Comparison of ENCODE assay signal across 9 cellular contexts in genomic region chr9:124859803-124860581, GRCh38. TPM values are rescaled to one million over a fixed set of nuclear protein-coding genes. Genes with fewer than 3 reads are reported as not detected.
DNase-seq lines count a peak whose midpoint lies in the region; ATAC-seq and TF ChIP-seq lines count a peak whose summit lies in the region.
"Had no signal": no experiment of that assay in that cellular context is flagged by ENCODE, and none has a peak within 500 bp of the region (broad histone marks: within the 10 kb centered on the region; RNA-seq: fewer than 3 reads in every experiment).

No MANE protein-coding gene starts in this region.

- H3K4me3 ChIP-seq in WERI-Rb-1 (ENCODE audit: low read depth, low read length) (no peak overlapping the region; the same call in 1 of the 2 replicates), foreskin fibroblast (ENCODE audit: low read depth in 1 of 2, low read length in 2 of 2) (peak overlapping the region; percentile 78 to 96)

- intact Hi-C loops in activated CD4-positive, alpha-beta T cell treated with anti-CD3 and anti-CD28 coated beads for 36 hours (cut with DNase I, micrococcal nuclease) = loop anchor here in 1 of 2 experiments (5.0 to 10.0 kb wide), 3 partner anchors 845 to 1947 kb away; partner anchors contain the start of genes MAPKAP1 and ZBTB43

- H3K36me3 Mint-ChIP-seq in activated CD4-positive, alpha-beta T cell treated with anti-CD3 and anti-CD28 coated beads for 36 hours (ENCODE audit: low read depth) = peaks cover 47% of the 10 kb centered on the region
- H3K36me3 Mint-ChIP-seq in stimulated activated effector memory CD8-positive, alpha-beta T cell treated with anti-CD3 and anti-CD28 coated beads, Interleukin-12 subunit alpha, Interleukin-12 subunit beta, amount 100 ng/mL, for 72 hours = peaks cover 60% of the 10 kb centered on the region

- H3K4me3 Mint-ChIP-seq in activated CD4-positive, alpha-beta T cell treated with anti-CD3 and anti-CD28 coated beads for 36 hours = peak overlapping the region; percentile 95
- peak overlapping the region; percentile 85 for H3K4me3 Mint-ChIP-seq in stimulated activated effector memory CD8-positive, alpha-beta T cell treated with anti-CD3 and anti-CD28 coated beads, Interleukin-12 subunit alpha, Interleukin-12 subunit beta, amount 100 ng/mL, for 72 hours

- H3K27ac ChIP-seq in WERI-Rb-1 = peak overlapping the region; percentile 12; the same call in 1 of the 2 replicates

- POLR2A ChIA-PET in activated CD4-positive, alpha-beta T cell treated with anti-CD3 and anti-CD28 coated beads for 36 hours (lab: Charles Lee) = interaction anchor here (0.5 to 2.7 kb wide), 4 partner anchors 10 to 369 kb away, joined by 3 to 33 read pairs (median 4); partner anchors contain the start of gene NR6A1

- peak overlapping the region; percentile 95 for H3K27ac Mint-ChIP-seq in activated CD4-positive, alpha-beta T cell treated with anti-CD3 and anti-CD28 coated beads for 36 hours
- H3K27ac Mint-ChIP-seq in stimulated activated effector memory CD8-positive, alpha-beta T cell treated with anti-CD3 and anti-CD28 coated beads, Interleukin-12 subunit alpha, Interleukin-12 subunit beta, amount 100 ng/mL, for 72 hours = peak overlapping the region; percentile 94

- peaks cover 46% of the 10 kb centered on the region for H3K4me1 Mint-ChIP-seq in activated CD4-positive, alpha-beta T cell treated with anti-CD3 and anti-CD28 coated beads for 36 hours
- peaks cover 46% of the 10 kb centered on the region for H3K4me1 Mint-ChIP-seq in stimulated activated effector memory CD8-positive, alpha-beta T cell treated with anti-CD3 and anti-CD28 coated beads, Interleukin-12 subunit alpha, Interleukin-12 subunit beta, amount 100 ng/mL, for 72 hours

- no peaks in the 10 kb centered on the region for H3K27me3 ChIP-seq in WERI-Rb-1 (ENCODE audit: insufficient read depth, low read depth, severe bottlenecking)

- ATAC-seq in activated CD4-positive, alpha-beta T cell treated with anti-CD3 and anti-CD28 coated beads for 36 hours = no peak
- ATAC-seq in stimulated activated effector memory CD8-positive, alpha-beta T cell treated with anti-CD3 and anti-CD28 coated beads, Interleukin-12 subunit alpha, Interleukin-12 subunit beta, amount 100 ng/mL, for 72 hours = no peak
- ATAC-seq in HG02981 (IDR thresholded peaks at IDR 0.05; ENCODE audit: unreplicated experiment) (no peak), HG03521 (IDR thresholded peaks at IDR 0.05; ENCODE audit: unreplicated experiment) (no peak)

- DNase-seq in activated CD4-positive, alpha-beta T cell treated with anti-CD3 and anti-CD28 coated beads for 36 hours = no peak
- DNase-seq in activated CD4-positive, alpha-beta T cell treated with anti-CD3 and anti-CD28 coated beads, Interleukin-2, amount 50 U/mL, for 48 hours = no peak
- DNase-seq in WERI-Rb-1 (no peak), foreskin fibroblast (no peak), NCI-H526 (lab: John Stamatoyannopoulos, UW) (no peak)
- DNase-seq in stimulated activated effector memory CD8-positive, alpha-beta T cell treated with anti-CD3 and anti-CD28 coated beads, Interleukin-12 subunit alpha, Interleukin-12 subunit beta, amount 100 ng/mL, for 72 hours (ENCODE audit: low spot score in 2 of 2) = no peak

- H3K27me3 Mint-ChIP-seq in activated CD4-positive, alpha-beta T cell treated with anti-CD3 and anti-CD28 coated beads for 36 hours = no peaks in the 10 kb centered on the region

- H3K9me3 ChIP-seq in WERI-Rb-1 (ENCODE audit: severe bottlenecking) = no peaks in the 10 kb centered on the region

- TF ChIP-seq CTCF in WERI-Rb-1 (IDR thresholded peaks at IDR 0.05; ENCODE audit: low read depth, low read length) (no peak), foreskin fibroblast (IDR thresholded peaks at IDR 0.05; ENCODE audit: low read depth, low read length) (no peak)

- CTCF ChIA-PET in activated CD4-positive, alpha-beta T cell treated with anti-CD3 and anti-CD28 coated beads for 36 hours (lab: Charles Lee) = interaction anchor here (1.6 kb wide), 1 partner anchor 86 kb away, joined by 6 read pairs; no protein-coding TSS in a partner anchor

- H3K36me3 ChIP-seq in WERI-Rb-1 = peaks cover 65% of the 10 kb centered on the region

- no peaks in the 10 kb centered on the region for H3K9me3 Mint-ChIP-seq in activated CD4-positive, alpha-beta T cell treated with anti-CD3 and anti-CD28 coated beads for 36 hours (ENCODE audit: low read depth)
- H3K9me3 Mint-ChIP-seq in stimulated activated effector memory CD8-positive, alpha-beta T cell treated with anti-CD3 and anti-CD28 coated beads, Interleukin-12 subunit alpha, Interleukin-12 subunit beta, amount 100 ng/mL, for 72 hours = no peaks in the 10 kb centered on the region

RNA-seq across cellular contexts. Expression of gene RPL35, which starts 1.8 kb away (rescaled TPM):
- 1,000 to 10,000 TPM; 2,227 to 2,561 TPM for total RNA-seq in activated CD4-positive, alpha-beta T cell treated with anti-CD3 and anti-CD28 coated beads for 36 hours

RNA-seq across cellular contexts. Expression of gene ARPC5L, which starts 1.9 kb away (rescaled TPM):
- total RNA-seq in activated CD4-positive, alpha-beta T cell treated with anti-CD3 and anti-CD28 coated beads for 36 hours = 10 to 100 TPM; 51.9 to 95.9 TPM

RNA-seq across cellular contexts. Expression of gene WDR38, which starts 6.7 kb away (rescaled TPM):
- not detected for total RNA-seq in activated CD4-positive, alpha-beta T cell treated with anti-CD3 and anti-CD28 coated beads for 36 hours
- total RNA-seq: mucosa of gallbladder had no signal
